In the genomic region with DNA sequence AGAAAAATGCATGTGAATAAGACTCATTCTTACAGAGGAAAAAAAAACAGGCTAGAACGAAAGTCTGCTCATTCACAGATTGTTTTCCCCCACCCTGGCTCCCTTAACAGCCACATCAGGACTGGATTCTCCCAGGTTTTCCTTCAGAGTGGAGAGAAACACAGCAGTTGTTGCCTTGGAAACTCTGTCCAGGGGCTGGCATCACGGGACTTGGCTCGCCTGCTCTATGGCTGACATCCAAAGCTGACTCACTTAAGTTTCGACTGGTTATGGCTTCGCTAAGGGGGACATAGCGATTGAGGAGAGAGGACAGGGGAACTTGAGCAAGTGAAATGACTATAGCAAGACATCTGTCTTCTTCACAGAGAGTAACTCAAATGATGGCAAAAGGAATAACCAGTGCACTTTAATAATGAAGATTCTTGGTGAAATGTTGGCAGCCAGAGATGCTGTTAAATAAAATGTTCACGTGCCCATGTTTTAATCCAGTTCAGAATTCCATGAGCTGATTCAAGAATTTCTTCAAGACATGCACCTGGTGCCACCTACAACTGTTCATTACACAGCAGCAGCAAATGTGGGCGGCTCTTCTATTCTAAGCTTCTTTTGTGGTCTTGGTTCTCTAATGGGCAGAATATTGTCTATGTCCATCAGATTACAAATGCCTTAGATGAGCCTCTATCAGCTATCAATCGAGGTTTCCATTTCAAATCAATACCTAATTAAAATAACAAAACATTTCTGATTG, we compare ENCODE assay signal across 8 cellular contexts. TPM values are rescaled to one million over a fixed set of nuclear protein-coding genes. Genes with fewer than 3 reads are reported as not detected.
A peak's percentile ranks its signal among the peaks of the same experiment; 100 is the strongest.
DNase-seq lines count a peak whose midpoint lies in the region; ATAC-seq and TF ChIP-seq lines count a peak whose summit lies in the region.

No MANE protein-coding gene starts in this region.

- no peak for TF ChIP-seq CTCF in epithelial cell of proximal tubule (conservative IDR thresholded peaks at IDR 0.05; ENCODE audit: low read depth, low read length)
- TF ChIP-seq CTCF in neural progenitor cell (IDR thresholded peaks at IDR 0.05) = no peak

- H3K9me3 Mint-ChIP-seq in neural progenitor cell = no peaks in the 10 kb centered on the region
- no peaks in the 10 kb centered on the region for H3K9me3 Mint-ChIP-seq in activated CD4-positive, alpha-beta T cell treated with anti-CD3 and anti-CD28 coated beads, Interleukin-2, amount 10 ng/mL, durations not matched to agents 24 days and 14 days

- no peak for ATAC-seq in esophagus mucosa

- no peaks in the 10 kb centered on the region for H3K79me2 ChIP-seq in neural progenitor cell (ENCODE audit: low read depth)

- no peak overlapping the region for H3K27ac ChIP-seq in neural progenitor cell

- H3K27me3 Mint-ChIP-seq in neural progenitor cell (ENCODE audit: insufficient read depth, low read depth) = peaks cover 2% of the 10 kb centered on the region
- peaks cover 6% of the 10 kb centered on the region for H3K27me3 Mint-ChIP-seq in activated CD4-positive, alpha-beta T cell treated with anti-CD3 and anti-CD28 coated beads, Interleukin-2, amount 10 ng/mL, durations not matched to agents 24 days and 14 days

- no peaks in the 10 kb centered on the region for H3K9me3 ChIP-seq in neural progenitor cell (ENCODE audit: low read depth)

- peak overlapping the region; percentile 23 for H3K27ac Mint-ChIP-seq in neural progenitor cell
- no peak overlapping the region for H3K27ac Mint-ChIP-seq in activated CD4-positive, alpha-beta T cell treated with anti-CD3 and anti-CD28 coated beads, Interleukin-2, amount 10 ng/mL, durations not matched to agents 24 days and 14 days

- peak; percentile 77 for DNase-seq in DMS 273 treated with DMSO at 0.1 percent for 48 hours (lab: John Stamatoyannopoulos, UW)
- peak; percentile 60 for DNase-seq in NCI-H345 treated with DMSO at 0.1 percent for 48 hours (lab: John Stamatoyannopoulos, UW; ENCODE audit: unreplicated experiment)
- DNase-seq in epithelial cell of proximal tubule (ENCODE audit: low read depth) = peak; percentile 89
- DNase-seq in neural progenitor cell (ENCODE audit: low spot score) = no peak
- no peak for DNase-seq in activated CD4-positive, alpha-beta T cell treated with anti-CD3 and anti-CD28 coated beads, Interleukin-2, amount 10 ng/mL, durations not matched to agents 24 days and 14 days
- no peak for DNase-seq in NOMO-1 treated with dmso at 0.1 percent for 144 hours (lab: John Stamatoyannopoulos, UW; ENCODE audit: unreplicated experiment)
- no peak for DNase-seq in HuH-7.5 (ENCODE audit: low spot score)

- H3K4me3 Mint-ChIP-seq in neural progenitor cell = no peak overlapping the region
- H3K4me3 Mint-ChIP-seq in activated CD4-positive, alpha-beta T cell treated with anti-CD3 and anti-CD28 coated beads, Interleukin-2, amount 10 ng/mL, durations not matched to agents 24 days and 14 days = no peak overlapping the region

- H3K4me2 ChIP-seq in neural progenitor cell = no peak overlapping the region

- H3K36me3 ChIP-seq in neural progenitor cell = no peaks in the 10 kb centered on the region

- H3K4me1 Mint-ChIP-seq in neural progenitor cell = peaks cover 25% of the 10 kb centered on the region
- peaks cover 2% of the 10 kb centered on the region for H3K4me1 Mint-ChIP-seq in activated CD4-positive, alpha-beta T cell treated with anti-CD3 and anti-CD28 coated beads, Interleukin-2, amount 10 ng/mL, durations not matched to agents 24 days and 14 days

- no peak overlapping the region for H3K9ac ChIP-seq in neural progenitor cell

- H3K4me1 ChIP-seq in neural progenitor cell = peaks cover 4% of the 10 kb centered on the region

- no peaks in the 10 kb centered on the region for H3F3A ChIP-seq in neural progenitor cell (ENCODE audit: low read depth)

- no peak overlapping the region for H2AFZ ChIP-seq in neural progenitor cell (replicated peaks)

- intact Hi-C loops in activated CD4-positive, alpha-beta T cell treated with anti-CD3 and anti-CD28 coated beads, Interleukin-2, amount 10 ng/mL, durations not matched to agents 24 days and 14 days (cut with micrococcal nuclease) = loop anchor here (5.0 kb wide), 1 partner anchor 160 kb away; no protein-coding TSS in a partner anchor

- H3K4me3 ChIP-seq in epithelial cell of proximal tubule (ENCODE audit: low read depth, low read length) (no peak overlapping the region), neural progenitor cell (no peak overlapping the region)

- H3K27me3 ChIP-seq in neural progenitor cell = no peaks in the 10 kb centered on the region

- no peaks in the 10 kb centered on the region for H3K36me3 Mint-ChIP-seq in neural progenitor cell
- no peaks in the 10 kb centered on the region for H3K36me3 Mint-ChIP-seq in activated CD4-positive, alpha-beta T cell treated with anti-CD3 and anti-CD28 coated beads, Interleukin-2, amount 10 ng/mL, durations not matched to agents 24 days and 14 days (ENCODE audit: low read depth)

- H4K20me1 ChIP-seq in neural progenitor cell (ENCODE audit: low read depth) = no peaks in the 10 kb centered on the region

RNA-seq across cellular contexts. Expression of gene MIS18A, which starts 21.8 kb away (rescaled TPM):
- total RNA-seq in epithelial cell of proximal tubule = 31.4 and 32.5 TPM in 2 replicates
- 50.4 and 64.0 TPM in 2 replicates for total RNA-seq in neural progenitor cell (ENCODE audit: low replicate concordance)
- 27.8 and 31.3 TPM in 2 replicates for total RNA-seq in activated CD4-positive, alpha-beta T cell treated with anti-CD3 and anti-CD28 coated beads, Interleukin-2, amount 10 ng/mL, durations not matched to agents 24 days and 14 days
- total RNA-seq in esophagus mucosa = 10.1 TPM

RNA-seq across cellular contexts. Expression of gene MRAP, which starts 41.6 kb away (rescaled TPM):
- total RNA-seq in epithelial cell of proximal tubule (not detected in 2 replicates), neural progenitor cell (ENCODE audit: low replicate concordance) (not detected in 2 replicates), esophagus mucosa (not detected)
- not detected in 2 replicates for total RNA-seq in activated CD4-positive, alpha-beta T cell treated with anti-CD3 and anti-CD28 coated beads, Interleukin-2, amount 10 ng/mL, durations not matched to agents 24 days and 14 days

Comparison
In these comparisons a context has a peak if more than half of its experiments do, and no peak if none do; other contexts are left out.
1. DNase-seq: peak in DMS 273 treated with DMSO at 0.1 percent for 48 hours (single experiment), NCI-H345 treated with DMSO at 0.1 percent for 48 hours (single experiment) and epithelial cell of proximal tubule (single experiment); none in neural progenitor cell (single experiment), activated CD4-positive, alpha-beta T cell treated with anti-CD3 and anti-CD28 coated beads, Interleukin-2, amount 10 ng/mL, durations not matched to agents 24 days and 14 days (single experiment), NOMO-1 treated with dmso at 0.1 percent for 144 hours (single experiment) and HuH-7.5 (single experiment).